In genomic region chr18:46575851-46576250, GRCh38 we compare ENCODE assay signal across 30 cellular contexts.
"Had no signal": no experiment of that assay in that cellular context is flagged by ENCODE, and none has a peak within 500 bp of the region (broad histone marks: within the 10 kb centered on the region; RNA-seq: fewer than 3 reads in every experiment).

No MANE protein-coding gene starts in this region.

- H3K27me3 ChIP-seq: neutrophil, ovary, right lobe of liver, sigmoid colon, stomach, thyroid gland, tibial nerve, upper lobe of left lung, uterus had no signal

- H3K27ac ChIP-seq: neutrophil, ovary, parathyroid adenoma, psoas muscle, right lobe of liver, sigmoid colon, stomach, thoracic aorta, tibial nerve, upper lobe of left lung, uterus had no signal

- H3K27ac Mint-ChIP-seq: natural killer cell; nephron; progenitor cell of endocrine pancreas; stimulated activated effector memory CD8-positive, alpha-beta T cell treated with anti-CD3 and anti-CD28 coated beads, Interleukin-12 subunit alpha, Interleukin-12 subunit beta, amount 100 ng/mL, for 72 hours; stimulated activated naive B cell treated with anti-CD40 and anti-IgM and Interleukin-4, amounts not matched to agents 10 μg/mL and 1 μg/mL and 100 μg/mL, for 72 hours; stimulated activated naive CD8-positive, alpha-beta T cell treated with anti-CD3 and anti-CD28 coated beads, Interleukin-15, Interleukin-2, amounts not matched to agents 100 ng/mL and 50 ng/mL, for 24 hours had no signal

- H3K36me3 Mint-ChIP-seq: stimulated activated effector memory CD8-positive, alpha-beta T cell treated with anti-CD3 and anti-CD28 coated beads, Interleukin-12 subunit alpha, Interleukin-12 subunit beta, amount 100 ng/mL, for 72 hours; stimulated activated naive B cell treated with anti-CD40 and anti-IgM and Interleukin-4, amounts not matched to agents 10 μg/mL and 1 μg/mL and 100 μg/mL, for 72 hours had no signal

- H3K27me3 Mint-ChIP-seq: progenitor cell of endocrine pancreas had no signal

- DNase-seq: naive thymus-derived CD4-positive, alpha-beta T cell; natural killer cell; nucleus accumbens; ovary; posterior cingulate gyrus; psoas muscle; right cardiac atrium; right lobe of liver; sigmoid colon; small intestine; stimulated activated CD4-positive, alpha-beta T cell treated with anti-CD3 and anti-CD28 coated beads, Interleukin-15, amount 100 ng/mL, for 24 hours; stimulated activated CD4-positive, alpha-beta T cell treated with anti-CD3 and anti-CD28 coated beads, Interleukin-2, amount 100 ng/mL, for 24 hours; stimulated activated CD4-positive, alpha-beta T cell treated with anti-CD3 and anti-CD28 coated beads, Interleukin-2, amount 100 ng/mL, for 48 hours; stimulated activated CD4-positive, alpha-beta T cell treated with anti-CD3 and anti-CD28 coated beads, Interleukin-4, amount 100 ng/mL, for 24 hours; stimulated activated naive B cell treated with anti-CD40 and anti-IgM and Interleukin-4, amounts not matched to agents 10 μg/mL and 1 μg/mL and 100 μg/mL, for 72 hours; stimulated activated naive CD4-positive, alpha-beta T cell treated with Interleukin-2 at 50 U/mL for 16 hours; stomach; thyroid gland; trophoblast cell; upper lobe of left lung; uterus had no signal

- H3K4me1 Mint-ChIP-seq: natural killer cell; nephron; neural crest cell; stimulated activated effector memory CD8-positive, alpha-beta T cell treated with anti-CD3 and anti-CD28 coated beads, Interleukin-12 subunit alpha, Interleukin-12 subunit beta, amount 100 ng/mL, for 72 hours had no signal

- H3K4me3 Mint-ChIP-seq: naive thymus-derived CD4-positive, alpha-beta T cell; natural killer cell; nephron; neural crest cell; stimulated activated effector memory CD8-positive, alpha-beta T cell treated with anti-CD3 and anti-CD28 coated beads, Interleukin-12 subunit alpha, Interleukin-12 subunit beta, amount 100 ng/mL, for 72 hours; stimulated activated naive B cell treated with anti-CD40 and anti-IgM and Interleukin-4, amounts not matched to agents 10 μg/mL and 1 μg/mL and 100 μg/mL, for 72 hours; stimulated activated naive CD8-positive, alpha-beta T cell treated with anti-CD3 and anti-CD28 coated beads, Interleukin-15, Interleukin-2, amounts not matched to agents 100 ng/mL and 50 ng/mL, for 24 hours had no signal

- FAIRE-seq: small intestine had no signal

- H3K36me3 ChIP-seq: ovary, right lobe of liver, sigmoid colon, stomach, thoracic aorta, thyroid gland, tibial nerve, upper lobe of left lung, uterus had no signal

- H3K9me3 ChIP-seq: neutrophil, ovary, right lobe of liver, thoracic aorta, thyroid gland, uterus had no signal

- H3K9ac ChIP-seq: parathyroid adenoma had no signal

- H3K4me3 ChIP-seq: ovary, psoas muscle, right lobe of liver, sigmoid colon, stomach, thoracic aorta, thyroid gland, tibial nerve, upper lobe of left lung, uterus had no signal

- H3K4me1 ChIP-seq: parathyroid adenoma, psoas muscle, right lobe of liver, sigmoid colon, stomach, tibial nerve, upper lobe of left lung, uterus had no signal
